ENCODE assay signal across 10 cellular contexts in the genomic region with DNA sequence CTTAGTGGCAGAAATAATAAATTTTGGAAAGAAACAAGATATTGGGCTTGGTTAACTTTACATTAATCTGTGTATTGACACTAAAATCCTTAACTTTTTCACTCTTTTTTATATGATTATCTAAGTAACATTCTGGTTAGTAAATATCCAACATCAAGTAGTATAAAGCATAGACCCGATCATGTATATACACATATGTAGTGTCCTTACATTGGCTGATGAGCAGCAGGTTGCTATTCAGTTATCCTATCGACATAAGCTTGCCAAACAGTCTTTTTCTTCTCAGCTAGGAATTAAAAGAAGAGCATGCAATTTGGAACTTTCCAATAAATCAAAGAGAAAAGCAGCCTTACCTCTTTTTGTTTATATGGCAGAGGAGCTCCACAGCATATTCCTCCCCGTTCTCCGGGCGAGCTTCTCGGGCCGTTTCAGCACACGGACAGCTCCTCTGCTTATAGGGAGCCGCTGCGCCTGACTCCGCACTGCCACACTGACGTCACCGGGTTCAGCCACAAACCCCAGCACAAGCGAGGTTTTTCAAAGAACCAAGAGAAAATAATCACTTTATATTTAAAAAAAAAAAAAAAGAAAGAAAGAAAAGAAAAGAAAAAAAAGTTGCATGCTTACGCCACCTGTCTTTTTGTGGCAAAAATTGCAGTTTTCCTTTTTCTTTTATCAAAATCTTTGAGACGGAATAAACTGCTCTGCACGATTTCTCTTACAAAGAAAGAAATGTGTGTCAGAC. TPM values are rescaled to one million over a fixed set of nuclear protein-coding genes. Genes with fewer than 3 reads are reported as not detected.
A peak's percentile ranks its signal among the peaks of the same experiment; 100 is the strongest.
DNase-seq lines count a peak whose midpoint lies in the region; ATAC-seq and TF ChIP-seq lines count a peak whose summit lies in the region.
"Had no signal": no experiment of that assay in that cellular context is flagged by ENCODE, and none has a peak within 500 bp of the region (broad histone marks: within the 10 kb centered on the region; RNA-seq: fewer than 3 reads in every experiment).

Gene SCG2, minus strand, starts transcription at position 430 of the 745 bp plus-strand sequence. CDS start 3,079 bp downstream, outside the sequence.

- H3K27me3 ChIP-seq in endocrine pancreas (ENCODE audit: control insufficient read depth, insufficient read depth, low read length) = no peaks in the 10 kb centered on the region

- DNase-seq in NCI-H2107 treated with DMSO at 0.1 percent for 48 hours (lab: John Stamatoyannopoulos, UW; ENCODE audit: unreplicated experiment) (peak; percentile 63), NCI-H2107 (lab: John Stamatoyannopoulos, UW) (no peak), HFFc6 (peak; percentile 89), NCI-H1436 (lab: John Stamatoyannopoulos, UW) (peak; percentile 72), T-helper 17 cell (no peak), memory B cell (ENCODE audit: low spot score in 2 of 2) (no peak)
- DNase-seq in stimulated activated naive B cell treated with anti-CD40 and anti-IgM and Interleukin-4, amounts not matched to agents 10 μg/mL and 1 μg/mL and 100 μg/mL, for 72 hours = no peak

- peak within 1 kb of the TSS; percentile 91 for H3K9ac ChIP-seq in endocrine pancreas (ENCODE audit: control insufficient read depth, insufficient read depth, low read length)

- H3K4me3 Mint-ChIP-seq in HFFc6 (peak within 1 kb of the TSS; percentile 75), T-helper 17 cell (peak within 1 kb of the TSS; percentile 28), memory B cell (no peak within 1 kb of the TSS)
- H3K4me3 Mint-ChIP-seq in stimulated activated naive B cell treated with anti-CD40 and anti-IgM and Interleukin-4, amounts not matched to agents 10 μg/mL and 1 μg/mL and 100 μg/mL, for 72 hours = peak within 1 kb of the TSS in 1 of 2 donors; percentile 10
- H3K4me3 Mint-ChIP-seq: activated naive CD8-positive, alpha-beta T cell; CD4-positive, CD25-positive, alpha-beta regulatory T cell had no signal

- H3K9me3 ChIP-seq in T-helper 17 cell (ENCODE audit: control insufficient read depth, low read length, poor library complexity, severe bottlenecking) (no peaks in the 10 kb centered on the region), endocrine pancreas (ENCODE audit: control insufficient read depth, low read length) (no peaks in the 10 kb centered on the region)

- peak; percentile 80 for TF ChIP-seq CTCF in HFFc6 (IDR thresholded peaks at IDR 0.05)

- H3K36me3 ChIP-seq in endocrine pancreas (ENCODE audit: control insufficient read depth, insufficient read depth, low read length) = peaks cover 9% of the 10 kb centered on the region

- H3K9me3 Mint-ChIP-seq in HFFc6 (no peaks in the 10 kb centered on the region), memory B cell (peaks cover 2% of the 10 kb centered on the region)
- no peaks in the 10 kb centered on the region for H3K9me3 Mint-ChIP-seq in stimulated activated naive B cell treated with anti-CD40 and anti-IgM and Interleukin-4, amounts not matched to agents 10 μg/mL and 1 μg/mL and 100 μg/mL, for 72 hours

- H3K4me3 ChIP-seq in endocrine pancreas (ENCODE audit: control insufficient read depth, insufficient read depth, low read length) = peak within 1 kb of the TSS; percentile 100

- H3K36me3 Mint-ChIP-seq in HFFc6 (ENCODE audit: low read depth) (peaks cover 6% of the 10 kb centered on the region), T-helper 17 cell (ENCODE audit: low read depth) (no peaks in the 10 kb centered on the region), memory B cell (no peaks in the 10 kb centered on the region)
- H3K36me3 Mint-ChIP-seq in stimulated activated naive B cell treated with anti-CD40 and anti-IgM and Interleukin-4, amounts not matched to agents 10 μg/mL and 1 μg/mL and 100 μg/mL, for 72 hours = no peaks in the 10 kb centered on the region
- H3K36me3 Mint-ChIP-seq: activated naive CD8-positive, alpha-beta T cell; CD4-positive, CD25-positive, alpha-beta regulatory T cell had no signal

- H3K27ac Mint-ChIP-seq in HFFc6 (no peak within 1 kb of the TSS), T-helper 17 cell (no peak within 1 kb of the TSS), memory B cell (no peak within 1 kb of the TSS)
- H3K27ac Mint-ChIP-seq in stimulated activated naive B cell treated with anti-CD40 and anti-IgM and Interleukin-4, amounts not matched to agents 10 μg/mL and 1 μg/mL and 100 μg/mL, for 72 hours = no peak within 1 kb of the TSS
- H3K27ac Mint-ChIP-seq: activated naive CD8-positive, alpha-beta T cell; CD4-positive, CD25-positive, alpha-beta regulatory T cell had no signal

- ATAC-seq in T-helper 17 cell = peak; percentile 66
- ATAC-seq in memory B cell (ENCODE audit: low read depth) = peak; percentile 52
- peak; percentile 61 to 62 for ATAC-seq in stimulated activated naive B cell treated with anti-CD40 and anti-IgM and Interleukin-4, amounts not matched to agents 10 μg/mL and 1 μg/mL and 100 μg/mL, for 72 hours (replicated peaks)

- H3K4me1 Mint-ChIP-seq in HFFc6 (ENCODE audit: low read depth) (peaks cover 46% of the 10 kb centered on the region), T-helper 17 cell (no peaks in the 10 kb centered on the region), memory B cell (no peaks in the 10 kb centered on the region)
- no peaks in the 10 kb centered on the region for H3K4me1 Mint-ChIP-seq in stimulated activated naive B cell treated with anti-CD40 and anti-IgM and Interleukin-4, amounts not matched to agents 10 μg/mL and 1 μg/mL and 100 μg/mL, for 72 hours

- H3K4me1 ChIP-seq in endocrine pancreas (ENCODE audit: control insufficient read depth, insufficient read depth, low read length) = peaks cover 16% of the 10 kb centered on the region

- peaks cover 4% of the 10 kb centered on the region for H3K27me3 Mint-ChIP-seq in HFFc6 (ENCODE audit: insufficient read depth)
- H3K27me3 Mint-ChIP-seq in T-helper 17 cell = peaks cover 19% of the 10 kb centered on the region
- peaks cover 11% of the 10 kb centered on the region for H3K27me3 Mint-ChIP-seq in memory B cell
- H3K27me3 Mint-ChIP-seq in stimulated activated naive B cell treated with anti-CD40 and anti-IgM and Interleukin-4, amounts not matched to agents 10 μg/mL and 1 μg/mL and 100 μg/mL, for 72 hours = peaks cover 0 to 8% of the 10 kb centered on the region in 2 donors

RNA-seq across cellular contexts. Expression of gene SCG2, which starts in this region (rescaled TPM):
- total RNA-seq in HFFc6 (2021; fragmentation: NEBNext Ultra II Directional; extraction: Animal tissue kit (Norgen Biotek cat#: 25700)) = under 1 TPM; 0.23 to 0.97 (median 0.37) TPM
- not detected for total RNA-seq in T-helper 17 cell
- total RNA-seq: CD4-positive, CD25-positive, alpha-beta regulatory T cell had no signal

Comparison
In these comparisons a context has a peak if more than half of its experiments do, and no peak if none do; other contexts are left out.
1. DNase-seq: peak in NCI-H2107 treated with DMSO at 0.1 percent for 48 hours (single experiment) and NCI-H1436 (single experiment); none in NCI-H2107 (single experiment), T-helper 17 cell (0 of 3), memory B cell (0 of 2) and stimulated activated naive B cell treated with anti-CD40 and anti-IgM and Interleukin-4, amounts not matched to agents 10 μg/mL and 1 μg/mL and 100 μg/mL, for 72 hours (single experiment).
2. Peak in DNase-seq in HFFc6; RNA of the gene not detected or under 1 TPM.
3. Peak in ATAC-seq in T-helper 17 cell; RNA of the gene not detected or under 1 TPM.
4. Peak in every context shown above with its lines, with median percentiles within 50 percentile points of each other: ATAC-seq.